ENCODE assay signal across 26 cellular contexts in genomic region chr21:39961251-39961650, GRCh38.
DNase-seq lines count a peak whose midpoint lies in the region; ATAC-seq, FAIRE-seq and TF ChIP-seq lines count a peak whose summit lies in the region.
"Had no signal": no experiment of that assay in that cellular context is flagged by ENCODE, and none has a peak within 500 bp of the region (broad histone marks: within the 10 kb centered on the region; RNA-seq: fewer than 3 reads in every experiment).

No MANE protein-coding gene starts in this region.

- H3K79me2 ChIP-seq in MM.1S (ENCODE audit: low read length), result peaks cover 100% of the 10 kb centered on the region
- H3K79me2 ChIP-seq in astrocyte (ENCODE audit: insufficient read depth, low read length), result no peaks in the 10 kb centered on the region

- peaks cover 97% of the 10 kb centered on the region for H3F3A ChIP-seq in MM.1S (ENCODE audit: insufficient read depth, low read length)

- H3K27ac Mint-ChIP-seq in astrocyte (ENCODE audit: unreplicated experiment), result no peak overlapping the region
- H3K27ac Mint-ChIP-seq: CD4-positive, alpha-beta memory T cell; HFFc6 had no signal

- peak overlapping the region; percentile 77 for H3K27ac ChIP-seq in MM.1S (ENCODE audit: low read length)
- H3K27ac ChIP-seq in astrocyte (ENCODE audit: low read depth, low read length), result no peak overlapping the region
- H3K27ac ChIP-seq: BLaER1 treated with 17β-estradiol and CSF1 and Interleukin-3, amounts not matched to agents 10 nM and 100 nM had no signal

- in situ Hi-C loops in Caki2 (cut with HindIII; ENCODE audit: low pct_unique_long_range_greater_than_20kb, low sequenced_read_pairs), result no loop called here

- H3K9me3 ChIP-seq in MM.1S (replicated peaks; ENCODE audit: insufficient read depth, low read length), result no peaks in the 10 kb centered on the region
- no peaks in the 10 kb centered on the region for H3K9me3 ChIP-seq in astrocyte (ENCODE audit: insufficient read depth, low read depth, low read length)

- no peak for TF ChIP-seq CTCF in MM.1S (IDR thresholded peaks at IDR 0.05; ENCODE audit: low read length)
- no peak for TF ChIP-seq CTCF in astrocyte (IDR thresholded peaks at IDR 0.05; ENCODE audit: insufficient read depth, low read depth, low read length)

- no peak overlapping the region for H2AFZ ChIP-seq in MM.1S (ENCODE audit: low read length)
- no peak overlapping the region for H2AFZ ChIP-seq in astrocyte (ENCODE audit: low read depth, low read length)

- H3K36me3 ChIP-seq in MM.1S (replicated peaks; ENCODE audit: insufficient read depth, low read length), result peaks cover 30% of the 10 kb centered on the region
- H3K36me3 ChIP-seq in astrocyte (ENCODE audit: insufficient read depth, low read length), result no peaks in the 10 kb centered on the region
- H3K36me3 ChIP-seq: BLaER1 treated with 17β-estradiol and CSF1 and Interleukin-3, amounts not matched to agents 10 nM and 100 nM had no signal

- H3K9me3 Mint-ChIP-seq in astrocyte (ENCODE audit: unreplicated experiment), result peaks cover 8% of the 10 kb centered on the region

- H3K9ac ChIP-seq in MM.1S (ENCODE audit: low read length) (peak overlapping the region; percentile 92), astrocyte (ENCODE audit: low read length) (no peak overlapping the region)
- H3K9ac ChIP-seq: BLaER1 treated with 17β-estradiol and CSF1 and Interleukin-3, amounts not matched to agents 10 nM and 100 nM had no signal

- H4K20me1 ChIP-seq in MM.1S (ENCODE audit: insufficient read depth, low read length), result no peaks in the 10 kb centered on the region
- H4K20me1 ChIP-seq in astrocyte (ENCODE audit: insufficient read depth, low read length), result no peaks in the 10 kb centered on the region
- H4K20me1 ChIP-seq: BLaER1 treated with 17β-estradiol and CSF1 and Interleukin-3, amounts not matched to agents 10 nM and 100 nM had no signal

- peak; percentile 15 for DNase-seq in Caki2 (ENCODE audit: low read depth)
- DNase-seq in MM.1S, result no peak
- peak; percentile 48 for DNase-seq in astrocyte (ENCODE audit: low read depth)
- peak; percentile 7 for DNase-seq in iris pigment epithelial cell (ENCODE audit: low read depth)
- DNase-seq in Right ventricle myocardium superior, result no peak
- DNase-seq: 8988T; Caco-2; CD4-positive, alpha-beta memory T cell; DND-41; H7; HFFc6; Kasumi-1; NCI-H1105; NCI-H146; NCI-H2029; NCI-H2227 treated with DMSO at 0.1 percent for 48 hours; NCI-H510A; NCI-H774; NK-92 treated with Interleukin-12 subunit alpha and Interleukin-12 subunit beta, amount 100 ng/mL, for 24 hours had no signal

- no peaks in the 10 kb centered on the region for H3K4me1 Mint-ChIP-seq in astrocyte (ENCODE audit: low read depth, unreplicated experiment)
- H3K4me1 Mint-ChIP-seq: CD4-positive, alpha-beta memory T cell had no signal

- no peak overlapping the region for H3K4me3 Mint-ChIP-seq in astrocyte (ENCODE audit: unreplicated experiment)
- H3K4me3 Mint-ChIP-seq: CD4-positive, alpha-beta memory T cell; HFFc6 had no signal

- no peaks in the 10 kb centered on the region for H3K9me2 ChIP-seq in MM.1S (replicated peaks; ENCODE audit: insufficient read depth, low read length)

- no peaks in the 10 kb centered on the region for H3K27me3 ChIP-seq in MM.1S (replicated peaks; ENCODE audit: insufficient read depth, low read length)
- no peaks in the 10 kb centered on the region for H3K27me3 ChIP-seq in astrocyte (ENCODE audit: insufficient read depth, low read length)
- H3K27me3 ChIP-seq: BLaER1 treated with 17β-estradiol and CSF1 and Interleukin-3, amounts not matched to agents 10 nM and 100 nM had no signal

- peaks cover 48% of the 10 kb centered on the region for H3K4me1 ChIP-seq in MM.1S (ENCODE audit: low read length)
- H3K4me1 ChIP-seq in astrocyte (ENCODE audit: insufficient read depth, low read length), result no peaks in the 10 kb centered on the region
- H3K4me1 ChIP-seq: BLaER1 treated with 17β-estradiol and CSF1 and Interleukin-3, amounts not matched to agents 10 nM and 100 nM; Caco-2 had no signal

- ATAC-seq in GM21737 (IDR thresholded peaks at IDR 0.05; ENCODE audit: unreplicated experiment) (no peak), Right ventricle myocardium superior (ENCODE audit: poor library complexity) (no peak), GM21529 (IDR thresholded peaks at IDR 0.05; ENCODE audit: unreplicated experiment) (no peak), GM19324 (IDR thresholded peaks at IDR 0.05; ENCODE audit: low FRiP score, unreplicated experiment) (no peak)
- ATAC-seq: Panc1, Right ventricle myocardium inferior had no signal

- peaks cover 6% of the 10 kb centered on the region for H3K27me3 Mint-ChIP-seq in astrocyte (ENCODE audit: low read depth, unreplicated experiment)
- H3K27me3 Mint-ChIP-seq: CD4-positive, alpha-beta memory T cell had no signal

- intact Hi-C loops in Right ventricle myocardium superior (cut with DNase I), result no loop called here

- FAIRE-seq in astrocyte (lab: Jason Lieb, UNC), result no peak
- FAIRE-seq: GM12891 had no signal

- no peaks in the 10 kb centered on the region for H3K36me3 Mint-ChIP-seq in astrocyte (ENCODE audit: low read depth, unreplicated experiment)
- H3K36me3 Mint-ChIP-seq: CD4-positive, alpha-beta memory T cell had no signal

- H3K4me3 ChIP-seq in MM.1S (ENCODE audit: low read length) (peak overlapping the region; percentile 78), astrocyte (ENCODE audit: insufficient read depth, low read depth, low read length) (no peak overlapping the region)
- H3K4me3 ChIP-seq: BLaER1 treated with 17β-estradiol and CSF1 and Interleukin-3, amounts not matched to agents 10 nM and 100 nM had no signal

- peak overlapping the region; percentile 84 for H3K4me2 ChIP-seq in MM.1S (ENCODE audit: low read depth, low read length)
- H3K4me2 ChIP-seq in astrocyte (ENCODE audit: low read length), result no peak overlapping the region
- H3K4me2 ChIP-seq: BLaER1 treated with 17β-estradiol and CSF1 and Interleukin-3, amounts not matched to agents 10 nM and 100 nM had no signal

Comparison
In these comparisons a context has a peak if more than half of its experiments do, and no peak if none do; other contexts are left out.
1. DNase-seq: peak in Caki2 (single experiment), astrocyte (single experiment) and iris pigment epithelial cell (single experiment); none in MM.1S (single experiment) and Right ventricle myocardium superior (single experiment).